Comparison of ENCODE assay signal across 9 cellular contexts in genomic region chr20:3808141-3808479, GRCh38. TPM values are rescaled to one million over a fixed set of nuclear protein-coding genes. Genes with fewer than 3 reads are reported as not detected.
DNase-seq lines count a peak whose midpoint lies in the region; ATAC-seq and TF ChIP-seq lines count a peak whose summit lies in the region.
"Had no signal": no experiment of that assay in that cellular context is flagged by ENCODE, and none has a peak within 500 bp of the region (broad histone marks: within the 10 kb centered on the region; RNA-seq: fewer than 3 reads in every experiment).

No MANE protein-coding gene starts in this region.

- H3K4me1 ChIP-seq in prostate gland (replicated peaks): peaks cover 10% of the 10 kb centered on the region

- H3K27ac ChIP-seq in 22Rv1 (peak overlapping the region; percentile 99), prostate gland (peak overlapping the region; percentile 82 to 87)
- H3K27ac ChIP-seq: cardiac muscle cell had no signal

- intact Hi-C loops in head of caudate nucleus (cut with DNase I) (no loop called here), prostate gland (cut with DNase I) (no loop called here)

- ATAC-seq in GM18505 (IDR thresholded peaks at IDR 0.05; ENCODE audit: unreplicated experiment): no peak

- H3K9me3 ChIP-seq in prostate gland: no peaks in the 10 kb centered on the region

- no peaks in the 10 kb centered on the region for H3K36me3 ChIP-seq in prostate gland
- H3K36me3 ChIP-seq: cardiac muscle cell had no signal

- peak; percentile 98 for DNase-seq in H4 (ENCODE audit: low spot score)
- DNase-seq in head of caudate nucleus: peak in 27 of 42 donors; percentile 39 to 84 (median 64)
- DNase-seq in prostate gland (ENCODE audit: low spot score): peak; percentile 91
- DNase-seq in stimulated activated CD8-positive, alpha-beta memory T cell treated with anti-CD3 and anti-CD28 coated beads, Interleukin-4, amount 100 ng/mL, for 48 hours: no peak
- no peak for DNase-seq in OCI-M1 (lab: John Stamatoyannopoulos, UW)

- peak overlapping the region; percentile 23 for H3K4me3 ChIP-seq in WI38 (ENCODE audit: low read depth, low read length)
- H3K4me3 ChIP-seq in prostate gland: no peak overlapping the region
- H3K4me3 ChIP-seq: cardiac muscle cell had no signal

- WGBS in prostate gland: 6% methylated on average over 4 of the region's 4 CpGs

- no peak for TF ChIP-seq POLR2A in prostate gland (IDR thresholded peaks at IDR 0.05)
- no peak for TF ChIP-seq POLR2A in GM18505 (IDR thresholded peaks at IDR 0.05; ENCODE audit: borderline replicate concordance, extremely low read depth, insufficient read depth, insufficient read length)

- TF ChIP-seq CTCF in 22Rv1 (IDR thresholded peaks at IDR 0.05) (no peak), WI38 (IDR thresholded peaks at IDR 0.05; ENCODE audit: low read depth, low read length) (no peak), prostate gland (IDR thresholded peaks at IDR 0.05) (peak in 1 of 4 experiments; percentile 25)

- H3K27me3 ChIP-seq in prostate gland (replicated peaks; ENCODE audit: insufficient read depth): no peaks in the 10 kb centered on the region
- H3K27me3 ChIP-seq: cardiac muscle cell had no signal

RNA-seq across cellular contexts. Expression of gene CDC25B, which starts 12.0 kb away (rescaled TPM):
- 35.7 and 39.6 TPM in 2 replicates for total RNA-seq in H4 (2014; rRNA removed; shearing (Covaris generic))
- total RNA-seq in prostate gland: 10 to 100 TPM in 1 of 2 donors, 1 to 10 TPM in 1; 8.7 to 25.6 TPM

RNA-seq across cellular contexts. Expression of gene AP5S1, which starts 12.2 kb away (rescaled TPM):
- 16.7 and 16.9 TPM in 2 replicates for total RNA-seq in H4 (2014; rRNA removed; shearing (Covaris generic))
- 10 to 100 TPM; 21.1 to 28.0 TPM for total RNA-seq in prostate gland

RNA-seq across cellular contexts. Expression of gene CENPB, which starts 21.6 kb away (rescaled TPM):
- 24.3 and 45.5 TPM in 2 replicates for total RNA-seq in H4 (2014; rRNA removed; shearing (Covaris generic))
- total RNA-seq in prostate gland: 10 to 100 TPM; 76.6 to 86.9 TPM

RNA-seq across cellular contexts. Expression of gene SPEF1, which starts 26.9 kb away (rescaled TPM):
- 0.21 TPM in 1 of 2 replicates, not detected in the other for total RNA-seq in H4 (2014; rRNA removed; shearing (Covaris generic))
- 1 to 10 TPM in 1 of 2 donors, not detected in 1; 1.6 TPM for total RNA-seq in prostate gland

RNA-seq across cellular contexts. Expression of gene MAVS, which starts 38.5 kb away (rescaled TPM):
- total RNA-seq in H4 (2014; rRNA removed; shearing (Covaris generic)): 9.6 and 10.0 TPM in 2 replicates
- total RNA-seq in prostate gland: 10 to 100 TPM; 26.7 to 40.2 TPM

Comparison
In these comparisons a context has a peak if more than half of its experiments do, and no peak if none do; other contexts are left out.
1. DNase-seq: peak in H4 (single experiment), head of caudate nucleus (27 of 42) and prostate gland (single experiment); none in stimulated activated CD8-positive, alpha-beta memory T cell treated with anti-CD3 and anti-CD28 coated beads, Interleukin-4, amount 100 ng/mL, for 48 hours (single experiment) and OCI-M1 (single experiment).